8 cellular contexts compared by ENCODE assay signal in genomic region chr21:41068411-41069304, GRCh38.
DNase-seq lines count a peak whose midpoint lies in the region; ATAC-seq and TF ChIP-seq lines count a peak whose summit lies in the region.

No MANE protein-coding gene starts in this region.

- ATAC-seq in GM21390 (IDR thresholded peaks at IDR 0.05; ENCODE audit: unreplicated experiment): peak; percentile 57
- no peak for ATAC-seq in HG03196 (IDR thresholded peaks at IDR 0.05; ENCODE audit: unreplicated experiment)

- peak; percentile 91 for TF ChIP-seq CTCF in retinal pigment epithelial cell (conservative IDR thresholded peaks at IDR 0.05; ENCODE audit: low read depth, low read length)

- H3K4me3 ChIP-seq in retinal pigment epithelial cell (ENCODE audit: low read length): no peak overlapping the region

- peak; percentile 72 for DNase-seq in CD1c-positive myeloid dendritic cell (ENCODE audit: extremely low spot score)
- DNase-seq in NCI-H1417 treated with DMSO at 0.1 percent for 48 hours (lab: John Stamatoyannopoulos, UW): peak; percentile 74
- DNase-seq in SW480 (ENCODE audit: low spot score): peak; percentile 83
- peak in 54 of 56 donors; percentile 24 to 89 (median 69) for DNase-seq in amygdala (lab: John Stamatoyannopoulos, UW)
- DNase-seq in hepatic stellate cell (ENCODE audit: low spot score): peak; percentile 47
- DNase-seq in retinal pigment epithelial cell (ENCODE audit: low read depth): peak; percentile 17

Comparison
In these comparisons a context has a peak if more than half of its experiments do, and no peak if none do; other contexts are left out.
1. DNase-seq: peak in every context shown above with its lines; median percentile 83 in SW480; 74 in NCI-H1417 treated with DMSO at 0.1 percent for 48 hours; 72 in CD1c-positive myeloid dendritic cell; 69 in amygdala; 47 in hepatic stellate cell; 17 in retinal pigment epithelial cell.